ENCODE assay signal across 11 cellular contexts in the genomic region with DNA sequence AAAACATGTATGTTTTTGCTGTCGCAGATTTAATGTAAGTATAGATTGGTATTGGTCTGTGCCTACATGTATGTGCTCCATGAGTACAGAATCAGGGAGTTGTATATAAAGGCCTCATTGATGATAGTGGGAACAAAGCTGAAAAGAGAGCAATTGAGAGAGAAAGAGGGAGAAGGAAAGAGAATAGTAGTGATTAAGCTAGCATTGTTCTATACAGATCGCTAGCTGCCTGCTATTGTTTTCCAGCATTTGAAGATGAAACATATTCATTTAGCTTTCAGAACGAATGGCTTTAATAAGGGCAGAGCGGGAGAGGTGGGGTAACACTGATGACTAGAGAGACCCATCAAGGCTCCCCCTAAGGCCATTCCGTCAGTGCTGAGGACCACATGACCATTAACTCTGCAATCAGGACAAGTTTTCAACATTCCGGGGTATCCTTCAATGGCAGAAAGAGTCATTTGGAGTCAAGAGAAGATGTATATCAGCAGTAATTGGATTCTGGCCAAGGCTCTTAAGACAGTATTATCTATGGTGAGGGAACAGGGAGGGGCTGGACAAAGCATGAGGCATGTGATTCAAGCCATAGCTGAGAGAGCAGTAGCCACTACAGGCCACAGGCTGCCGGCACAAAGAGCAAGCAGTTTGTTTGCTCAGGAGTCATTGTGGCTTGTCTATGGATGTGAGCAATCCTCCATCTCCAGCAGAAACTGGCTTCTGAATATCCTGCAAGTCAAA.
DNase-seq lines count a peak whose midpoint lies in the region; ATAC-seq and TF ChIP-seq lines count a peak whose summit lies in the region.
"Had no signal": no experiment of that assay in that cellular context is flagged by ENCODE, and none has a peak within 500 bp of the region (broad histone marks: within the 10 kb centered on the region; RNA-seq: fewer than 3 reads in every experiment).

No MANE protein-coding gene starts in this region.

- H3K23me2 ChIP-seq in H9 (ENCODE audit: insufficient read length, low read depth, low read length, poor library complexity, severe bottlenecking): no peaks in the 10 kb centered on the region

- no CpG with 5 or more reads among the region's 7 CpGs for WGBS in H9 (ENCODE audit: extremely low coverage, insufficient read length, low lambda C conversion rate)
- WGBS in endodermal cell (ENCODE audit: insufficient coverage in 1 of 2, insufficient read length in 1 of 2), 2 experiments: 88% methylated on average over 7 of the region's 7 CpGs

- DNase-seq in H9 (no peak), NCI-H82 (lab: John Stamatoyannopoulos, UW) (peak; percentile 92), endodermal cell (no peak), osteoblast (ENCODE audit: insufficient read length, low spot score, missing footprints) (no peak), NCI-H524 (lab: John Stamatoyannopoulos, UW) (no peak), immature natural killer cell (no peak)
- no peak for DNase-seq in CD4-positive, alpha-beta memory T cell
- no peak for DNase-seq in natural killer cell treated with Interleukin-12 subunit alpha and Interleukin-12 subunit beta and Interleukin-15 and Interleukin-18, amount 100 ng/mL, for 72 hours (ENCODE audit: low spot score)
- DNase-seq: activated CD8-positive, alpha-beta memory T cell treated with anti-CD3 and anti-CD28 coated beads, Interleukin-2, amount 50 U/mL, for 4 hours; colonic mucosa; stimulated activated naive B cell treated with anti-CD40 and anti-IgM and Interleukin-4, amounts not matched to agents 10 μg/mL and 1 μg/mL and 100 μg/mL, for 72 hours had no signal

- no peak overlapping the region for H3T11ph ChIP-seq in H9 (ENCODE audit: low read length)

- H3K4me2 ChIP-seq in H9 (ENCODE audit: insufficient read depth, insufficient read length, low read length) (no peak overlapping the region), osteoblast (ENCODE audit: insufficient read depth, low read length) (no peak overlapping the region)

- H4K20me1 ChIP-seq in H9 (ENCODE audit: control insufficient read depth, insufficient read depth, insufficient read length): no peaks in the 10 kb centered on the region
- no peaks in the 10 kb centered on the region for H4K20me1 ChIP-seq in osteoblast (ENCODE audit: insufficient read depth, low read length)

- H3K36me3 Mint-ChIP-seq in H9 (ENCODE audit: insufficient read depth in 1 of 3, low read depth in 3 of 3) (no peaks in the 10 kb centered on the region; a peak in 1 of 7 replicates), endodermal cell (ENCODE audit: low read depth) (no peaks in the 10 kb centered on the region), immature natural killer cell (peaks cover 0 to 8% (median 0%) of the 10 kb centered on the region in 3 donors)
- H3K36me3 Mint-ChIP-seq in CD4-positive, alpha-beta memory T cell: no peaks in the 10 kb centered on the region
- no peaks in the 10 kb centered on the region for H3K36me3 Mint-ChIP-seq in natural killer cell treated with Interleukin-12 subunit alpha and Interleukin-12 subunit beta and Interleukin-15 and Interleukin-18, amount 100 ng/mL, for 72 hours
- H3K36me3 Mint-ChIP-seq: stimulated activated naive B cell treated with anti-CD40 and anti-IgM and Interleukin-4, amounts not matched to agents 10 μg/mL and 1 μg/mL and 100 μg/mL, for 72 hours had no signal

- no peak overlapping the region for H2BK120ac ChIP-seq in H9 (ENCODE audit: low read depth, low read length, poor library complexity, severe bottlenecking)

- no peak overlapping the region for H3K56ac ChIP-seq in H9 (ENCODE audit: insufficient read length, low read depth, low read length)

- H3K27me3 ChIP-seq in H9 (ENCODE audit: insufficient read depth, low read length) (no peaks in the 10 kb centered on the region), endodermal cell (ENCODE audit: control insufficient read depth, insufficient read depth, low read length, poor library complexity, severe bottlenecking) (no peaks in the 10 kb centered on the region), osteoblast (ENCODE audit: insufficient read depth, low read length) (no peaks in the 10 kb centered on the region)
- H3K27me3 ChIP-seq in CD4-positive, alpha-beta memory T cell (ENCODE audit: insufficient read depth, low read length): no peaks in the 10 kb centered on the region
- H3K27me3 ChIP-seq: colonic mucosa had no signal

- H2BK5ac ChIP-seq in H9 (ENCODE audit: insufficient read length, low read length): no peak overlapping the region

- H3K4me3 ChIP-seq in endodermal cell (ENCODE audit: low read length): no peak overlapping the region
- H3K4me3 ChIP-seq in osteoblast (ENCODE audit: insufficient read depth, low read length): no peak overlapping the region
- no peak overlapping the region for H3K4me3 ChIP-seq in CD4-positive, alpha-beta memory T cell (ENCODE audit: low read length in 2 of 2)
- H3K4me3 ChIP-seq: colonic mucosa had no signal

- H3K36me3 ChIP-seq in endodermal cell (ENCODE audit: control insufficient read depth, insufficient read depth, low read length) (no peaks in the 10 kb centered on the region), osteoblast (ENCODE audit: insufficient read depth, low read length) (no peaks in the 10 kb centered on the region)
- no peaks in the 10 kb centered on the region for H3K36me3 ChIP-seq in CD4-positive, alpha-beta memory T cell (ENCODE audit: insufficient read depth, low read length)
- H3K36me3 ChIP-seq: colonic mucosa had no signal

- no peak overlapping the region for H2BK15ac ChIP-seq in H9 (ENCODE audit: low read depth, low read length)

- CTCF ChIA-PET in CD4-positive, alpha-beta memory T cell (lab: Charles Lee; ENCODE audit: partially characterized antibody): no interaction called here

- no peak for ATAC-seq in natural killer cell treated with Interleukin-12 subunit alpha and Interleukin-12 subunit beta and Interleukin-15 and Interleukin-18, amount 100 ng/mL, for 72 hours
- ATAC-seq: stimulated activated naive B cell treated with anti-CD40 and anti-IgM and Interleukin-4, amounts not matched to agents 10 μg/mL and 1 μg/mL and 100 μg/mL, for 72 hours had no signal

- H3K27ac ChIP-seq in H9 (ENCODE audit: insufficient read length, low read depth, low read length) (no peak overlapping the region), endodermal cell (ENCODE audit: low read depth, low read length) (peak overlapping the region; percentile 7), osteoblast (ENCODE audit: low read depth, low read length) (no peak overlapping the region)
- H3K27ac ChIP-seq in CD4-positive, alpha-beta memory T cell (ENCODE audit: low read depth, low read length): no peak overlapping the region
- H3K27ac ChIP-seq: colonic mucosa had no signal

- H4K8ac ChIP-seq in H9 (replicated peaks; ENCODE audit: insufficient read length, low read depth, low read length): no peak overlapping the region

- H3K18ac ChIP-seq in H9 (ENCODE audit: insufficient read length, low read depth, low read length): no peak overlapping the region

- H3K9me3 Mint-ChIP-seq in H9 (no peaks in the 10 kb centered on the region), endodermal cell (no peaks in the 10 kb centered on the region), immature natural killer cell (no peaks in the 10 kb centered on the region)
- peaks cover 0 to 4% (median 2%) of the 10 kb centered on the region in 8 donors for H3K9me3 Mint-ChIP-seq in CD4-positive, alpha-beta memory T cell
- H3K9me3 Mint-ChIP-seq in natural killer cell treated with Interleukin-12 subunit alpha and Interleukin-12 subunit beta and Interleukin-15 and Interleukin-18, amount 100 ng/mL, for 72 hours: no peaks in the 10 kb centered on the region

- H3K4me3 Mint-ChIP-seq in H9 (no peak overlapping the region), endodermal cell (no peak overlapping the region), immature natural killer cell (no peak overlapping the region)
- peak overlapping the region in 1 of 8 donors; percentile 32 for H3K4me3 Mint-ChIP-seq in CD4-positive, alpha-beta memory T cell
- H3K4me3 Mint-ChIP-seq in natural killer cell treated with Interleukin-12 subunit alpha and Interleukin-12 subunit beta and Interleukin-15 and Interleukin-18, amount 100 ng/mL, for 72 hours: no peak overlapping the region
- H3K4me3 Mint-ChIP-seq: stimulated activated naive B cell treated with anti-CD40 and anti-IgM and Interleukin-4, amounts not matched to agents 10 μg/mL and 1 μg/mL and 100 μg/mL, for 72 hours had no signal

- H3K23ac ChIP-seq in H9 (ENCODE audit: insufficient read length, low read depth, low read length): no peak overlapping the region

- H3K9ac ChIP-seq in H9 (ENCODE audit: extremely low read depth, insufficient read length, low read length) (no peak overlapping the region), endodermal cell (ENCODE audit: extremely low read depth, low read length, poor library complexity, severe bottlenecking) (no peak overlapping the region)

- H2BK12ac ChIP-seq in H9 (ENCODE audit: insufficient read length, low read depth, low read length): no peak overlapping the region

- POLR2A ChIA-PET in CD4-positive, alpha-beta memory T cell (lab: Charles Lee; ENCODE audit: partially characterized antibody): no interaction called here

- no peak overlapping the region for H3K14ac ChIP-seq in H9 (ENCODE audit: insufficient read depth, low read length)

- peaks cover 4% of the 10 kb centered on the region for H3K79me1 ChIP-seq in H9 (ENCODE audit: insufficient read depth, low read depth, low read length, poor library complexity, severe bottlenecking)

- peaks cover 3% of the 10 kb centered on the region; the same call in 1 of the 2 replicates for H3K79me2 ChIP-seq in H9 (ENCODE audit: insufficient read depth, low read length)
- H3K79me2 ChIP-seq in osteoblast (ENCODE audit: insufficient read depth, low read length): no peaks in the 10 kb centered on the region

- no peaks in the 10 kb centered on the region for H3K27me3 Mint-ChIP-seq in H9 (ENCODE audit: low read depth)
- H3K27me3 Mint-ChIP-seq in endodermal cell (ENCODE audit: insufficient read depth): no peaks in the 10 kb centered on the region
- H3K27me3 Mint-ChIP-seq in CD4-positive, alpha-beta memory T cell: no peaks in the 10 kb centered on the region
- peaks cover 17 to 20% of the 10 kb centered on the region in 2 donors for H3K27me3 Mint-ChIP-seq in natural killer cell treated with Interleukin-12 subunit alpha and Interleukin-12 subunit beta and Interleukin-15 and Interleukin-18, amount 100 ng/mL, for 72 hours
- peaks cover 0 to 4% (median 4%) of the 10 kb centered on the region in 3 donors for H3K27me3 Mint-ChIP-seq in immature natural killer cell (ENCODE audit: low read depth in 3 of 3)
- H3K27me3 Mint-ChIP-seq: stimulated activated naive B cell treated with anti-CD40 and anti-IgM and Interleukin-4, amounts not matched to agents 10 μg/mL and 1 μg/mL and 100 μg/mL, for 72 hours had no signal

- no peak overlapping the region for H3K4ac ChIP-seq in H9 (ENCODE audit: low read depth, low read length)

- H2AK5ac ChIP-seq in H9 (ENCODE audit: insufficient read length, low read length): no peak overlapping the region

- no peak overlapping the region for H2BK20ac ChIP-seq in H9 (ENCODE audit: low read depth, low read length, poor library complexity, severe bottlenecking)

- H3K27ac Mint-ChIP-seq in H9 (peak overlapping the region in 2 of 3 experiments; percentile 8 to 18; a peak in 3 of 7 replicates), endodermal cell (no peak overlapping the region), immature natural killer cell (no peak overlapping the region)
- no peak overlapping the region for H3K27ac Mint-ChIP-seq in CD4-positive, alpha-beta memory T cell
- no peak overlapping the region for H3K27ac Mint-ChIP-seq in natural killer cell treated with Interleukin-12 subunit alpha and Interleukin-12 subunit beta and Interleukin-15 and Interleukin-18, amount 100 ng/mL, for 72 hours
- H3K27ac Mint-ChIP-seq: stimulated activated naive B cell treated with anti-CD40 and anti-IgM and Interleukin-4, amounts not matched to agents 10 μg/mL and 1 μg/mL and 100 μg/mL, for 72 hours had no signal

- H2AFZ ChIP-seq in H9 (ENCODE audit: low read length) (no peak overlapping the region), osteoblast (ENCODE audit: low read length) (peak overlapping the region; percentile 10)

- TF ChIP-seq CTCF in H9 (conservative IDR thresholded peaks at IDR 0.05): no peak
- TF ChIP-seq CTCF in endodermal cell (conservative IDR thresholded peaks at IDR 0.05): no peak
- TF ChIP-seq CTCF in osteoblast (IDR thresholded peaks at IDR 0.05; ENCODE audit: extremely low read depth, low read depth, low read length): no peak

- H4K91ac ChIP-seq in H9 (ENCODE audit: insufficient read length, low read depth, low read length): no peak overlapping the region

- intact Hi-C loops in CD4-positive, alpha-beta memory T cell (cut with micrococcal nuclease): no loop called here

- H3K4me1 Mint-ChIP-seq in H9 (peaks cover 44 to 46% of the 10 kb centered on the region in 2 experiments), endodermal cell (peaks cover 24% of the 10 kb centered on the region), immature natural killer cell (no peaks in the 10 kb centered on the region)
- H3K4me1 Mint-ChIP-seq in CD4-positive, alpha-beta memory T cell: no peaks in the 10 kb centered on the region
- no peaks in the 10 kb centered on the region for H3K4me1 Mint-ChIP-seq in natural killer cell treated with Interleukin-12 subunit alpha and Interleukin-12 subunit beta and Interleukin-15 and Interleukin-18, amount 100 ng/mL, for 72 hours (ENCODE audit: low read depth in 2 of 2)
- H3K4me1 Mint-ChIP-seq: stimulated activated naive B cell treated with anti-CD40 and anti-IgM and Interleukin-4, amounts not matched to agents 10 μg/mL and 1 μg/mL and 100 μg/mL, for 72 hours had no signal

- H3K9me3 ChIP-seq in H9 (ENCODE audit: control insufficient read depth, low read depth, low read length) (no peaks in the 10 kb centered on the region), endodermal cell (ENCODE audit: control insufficient read depth, low read length) (no peaks in the 10 kb centered on the region), osteoblast (ENCODE audit: low read depth, low read length) (no peaks in the 10 kb centered on the region)
- no peaks in the 10 kb centered on the region for H3K9me3 ChIP-seq in CD4-positive, alpha-beta memory T cell (ENCODE audit: control insufficient read depth in 1 of 2, low read length in 2 of 2)
- H3K9me3 ChIP-seq: colonic mucosa had no signal

- no peak overlapping the region for H4K5ac ChIP-seq in H9 (ENCODE audit: insufficient read length, low read depth, low read length)

- H3K4me1 ChIP-seq in H9 (ENCODE audit: insufficient read depth, low read length) (no peaks in the 10 kb centered on the region), endodermal cell (ENCODE audit: control insufficient read depth, insufficient read depth, low read length) (peaks cover 5% of the 10 kb centered on the region), osteoblast (ENCODE audit: insufficient read depth, low read length) (peaks cover 4% of the 10 kb centered on the region)
- no peaks in the 10 kb centered on the region for H3K4me1 ChIP-seq in CD4-positive, alpha-beta memory T cell (ENCODE audit: insufficient read depth, low read length)
- H3K4me1 ChIP-seq: colonic mucosa had no signal

Comparison
In these comparisons a context has a peak if more than half of its experiments do, and no peak if none do; other contexts are left out.
1. H3K27ac Mint-ChIP-seq: peak in H9 (2 of 3); none in endodermal cell (single experiment), CD4-positive, alpha-beta memory T cell (0 of 7), natural killer cell treated with Interleukin-12 subunit alpha and Interleukin-12 subunit beta and Interleukin-15 and Interleukin-18, amount 100 ng/mL, for 72 hours (0 of 2) and immature natural killer cell (0 of 6).